In the genomic region with DNA sequence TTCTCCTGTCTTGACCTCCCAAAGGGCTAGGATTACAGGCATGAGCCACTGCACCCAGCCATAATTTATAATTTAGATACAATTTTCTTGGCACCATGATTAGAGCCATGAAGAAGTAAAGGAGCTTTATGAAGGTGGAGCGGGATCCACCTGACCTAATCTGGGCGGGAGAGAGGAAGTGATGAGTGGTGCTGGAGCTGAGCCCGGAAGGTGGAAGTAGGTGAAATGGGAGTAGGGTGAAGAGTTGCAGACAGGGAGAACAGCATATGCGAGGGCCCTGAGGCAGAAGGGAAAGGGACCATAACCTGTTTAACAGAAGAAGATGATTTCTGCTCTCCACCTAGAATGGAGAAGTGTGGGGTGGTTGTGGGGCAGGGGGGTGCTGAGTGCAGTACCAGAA, we compare ENCODE assay signal across 21 cellular contexts. TPM values are rescaled to one million over a fixed set of nuclear protein-coding genes. Genes with fewer than 3 reads are reported as not detected.
A peak's percentile ranks its signal among the peaks of the same experiment; 100 is the strongest.
DNase-seq lines count a peak whose midpoint lies in the region; ATAC-seq, FAIRE-seq and TF ChIP-seq lines count a peak whose summit lies in the region.
"Had no signal": no experiment of that assay in that cellular context is flagged by ENCODE, and none has a peak within 500 bp of the region (broad histone marks: within the 10 kb centered on the region; RNA-seq: fewer than 3 reads in every experiment).

No MANE protein-coding gene starts in this region.

- no peak overlapping the region for H3K4me3 Mint-ChIP-seq in activated naive CD8-positive, alpha-beta T cell treated with anti-CD3 and anti-CD28 coated beads, Interleukin-2, amount 50 U/mL, for 24 hours
- H3K4me3 Mint-ChIP-seq in activated naive CD8-positive, alpha-beta T cell treated with anti-CD3 and anti-CD28 coated beads for 36 hours = no peak overlapping the region
- H3K4me3 Mint-ChIP-seq in type B pancreatic cell = peak overlapping the region; percentile 3
- no peak overlapping the region for H3K4me3 Mint-ChIP-seq in activated CD8-positive, alpha-beta memory T cell treated with anti-CD3 and anti-CD28 coated beads, Interleukin-2, amount 10 ng/mL, durations not matched to agents 7 days and 5 days

- peaks cover 26% of the 10 kb centered on the region for H3K4me1 Mint-ChIP-seq in activated naive CD8-positive, alpha-beta T cell treated with anti-CD3 and anti-CD28 coated beads, Interleukin-2, amount 50 U/mL, for 24 hours
- peaks cover 18% of the 10 kb centered on the region for H3K4me1 Mint-ChIP-seq in activated naive CD8-positive, alpha-beta T cell treated with anti-CD3 and anti-CD28 coated beads for 36 hours
- peaks cover 18% of the 10 kb centered on the region for H3K4me1 Mint-ChIP-seq in type B pancreatic cell (ENCODE audit: unreplicated experiment)
- peaks cover 26% of the 10 kb centered on the region for H3K4me1 Mint-ChIP-seq in activated CD8-positive, alpha-beta memory T cell treated with anti-CD3 and anti-CD28 coated beads, Interleukin-2, amount 10 ng/mL, durations not matched to agents 7 days and 5 days

- CTCF ChIA-PET in activated CD8-positive, alpha-beta memory T cell treated with anti-CD3 and anti-CD28 coated beads, Interleukin-2, amount 10 ng/mL, durations not matched to agents 7 days and 5 days (lab: Charles Lee) = interaction anchor here (0.7 kb wide), 1 partner anchor 90 kb away, joined by 3 read pairs; a partner anchor contains a TSS

- no peak for FAIRE-seq in bronchial epithelial cell (lab: Jason Lieb, UNC)
- FAIRE-seq: GM12891 had no signal

- TF ChIP-seq CTCF in bronchial epithelial cell (IDR thresholded peaks at IDR 0.05; ENCODE audit: insufficient read depth, low read length, severe bottlenecking) (no peak), type B pancreatic cell (conservative IDR thresholded peaks at IDR 0.05) (no peak)

- H3K36me3 ChIP-seq in bronchial epithelial cell (ENCODE audit: control insufficient read depth, insufficient read depth, low read length) = peaks cover 2% of the 10 kb centered on the region

- no peak for DNase-seq in activated naive CD8-positive, alpha-beta T cell treated with anti-CD3 and anti-CD28 coated beads, Interleukin-2, amount 50 U/mL, for 24 hours
- DNase-seq in activated naive CD8-positive, alpha-beta T cell treated with anti-CD3 and anti-CD28 coated beads for 36 hours = no peak
- peak; percentile 15 for DNase-seq in NCI-H226
- peak; percentile 39 for DNase-seq in bronchial epithelial cell (ENCODE audit: low read depth)
- DNase-seq in type B pancreatic cell (ENCODE audit: extremely low spot score, unreplicated experiment) = no peak
- no peak for DNase-seq in activated CD8-positive, alpha-beta memory T cell treated with anti-CD3 and anti-CD28 coated beads, Interleukin-2, amount 10 ng/mL, durations not matched to agents 7 days and 5 days
- DNase-seq in stimulated activated naive CD4-positive, alpha-beta T cell (lab: John Stamatoyannopoulos, UW) = no peak
- DNase-seq: 8988T; DMS 273 treated with DMSO at 0.1 percent for 48 hours; GF-D8; GOT3; MG63; NCI-H1092; NCI-H1694; NCI-H526 treated with DMSO at 0.1 percent for 48 hours; NK-92 treated with Interleukin-12 subunit alpha and Interleukin-12 subunit beta, amount 100 ng/mL, for 24 hours; RPMI8226 had no signal

- no peaks in the 10 kb centered on the region for H3K27me3 ChIP-seq in bronchial epithelial cell (ENCODE audit: control insufficient read depth, insufficient read depth, low read length)
- H3K27me3 ChIP-seq: BLaER1, MG63, SJSA1 had no signal

- H3K9me3 Mint-ChIP-seq in activated naive CD8-positive, alpha-beta T cell treated with anti-CD3 and anti-CD28 coated beads, Interleukin-2, amount 50 U/mL, for 24 hours = no peaks in the 10 kb centered on the region
- no peaks in the 10 kb centered on the region for H3K9me3 Mint-ChIP-seq in activated naive CD8-positive, alpha-beta T cell treated with anti-CD3 and anti-CD28 coated beads for 36 hours
- H3K9me3 Mint-ChIP-seq in type B pancreatic cell = no peaks in the 10 kb centered on the region
- no peaks in the 10 kb centered on the region for H3K9me3 Mint-ChIP-seq in activated CD8-positive, alpha-beta memory T cell treated with anti-CD3 and anti-CD28 coated beads, Interleukin-2, amount 10 ng/mL, durations not matched to agents 7 days and 5 days (ENCODE audit: low read depth)

- ATAC-seq in activated naive CD8-positive, alpha-beta T cell treated with anti-CD3 and anti-CD28 coated beads, Interleukin-2, amount 50 U/mL, for 24 hours = no peak
- no peak for ATAC-seq in activated CD8-positive, alpha-beta memory T cell treated with anti-CD3 and anti-CD28 coated beads, Interleukin-2, amount 10 ng/mL, durations not matched to agents 7 days and 5 days
- ATAC-seq in GM18502 (IDR thresholded peaks at IDR 0.05; ENCODE audit: poor library complexity, unreplicated experiment) = no peak

- H3K4me3 ChIP-seq in bronchial epithelial cell (ENCODE audit: low read depth, low read length) = no peak overlapping the region
- H3K4me3 ChIP-seq: BLaER1, MG63, SJSA1 had no signal

- no peaks in the 10 kb centered on the region for H3K27me3 Mint-ChIP-seq in activated naive CD8-positive, alpha-beta T cell treated with anti-CD3 and anti-CD28 coated beads, Interleukin-2, amount 50 U/mL, for 24 hours
- no peaks in the 10 kb centered on the region for H3K27me3 Mint-ChIP-seq in activated naive CD8-positive, alpha-beta T cell treated with anti-CD3 and anti-CD28 coated beads for 36 hours
- no peaks in the 10 kb centered on the region for H3K27me3 Mint-ChIP-seq in type B pancreatic cell
- H3K27me3 Mint-ChIP-seq in activated CD8-positive, alpha-beta memory T cell treated with anti-CD3 and anti-CD28 coated beads, Interleukin-2, amount 10 ng/mL, durations not matched to agents 7 days and 5 days = no peaks in the 10 kb centered on the region

- H3K27ac Mint-ChIP-seq in activated naive CD8-positive, alpha-beta T cell treated with anti-CD3 and anti-CD28 coated beads, Interleukin-2, amount 50 U/mL, for 24 hours = peak overlapping the region; percentile 25
- no peak overlapping the region for H3K27ac Mint-ChIP-seq in activated naive CD8-positive, alpha-beta T cell treated with anti-CD3 and anti-CD28 coated beads for 36 hours
- H3K27ac Mint-ChIP-seq in type B pancreatic cell = no peak overlapping the region
- no peak overlapping the region for H3K27ac Mint-ChIP-seq in activated CD8-positive, alpha-beta memory T cell treated with anti-CD3 and anti-CD28 coated beads, Interleukin-2, amount 10 ng/mL, durations not matched to agents 7 days and 5 days

- H3K36me3 Mint-ChIP-seq in activated naive CD8-positive, alpha-beta T cell treated with anti-CD3 and anti-CD28 coated beads, Interleukin-2, amount 50 U/mL, for 24 hours (ENCODE audit: low read depth) = peaks cover 16% of the 10 kb centered on the region
- H3K36me3 Mint-ChIP-seq in activated naive CD8-positive, alpha-beta T cell treated with anti-CD3 and anti-CD28 coated beads for 36 hours = peaks cover 2% of the 10 kb centered on the region
- no peaks in the 10 kb centered on the region for H3K36me3 Mint-ChIP-seq in type B pancreatic cell
- peaks cover 8% of the 10 kb centered on the region for H3K36me3 Mint-ChIP-seq in activated CD8-positive, alpha-beta memory T cell treated with anti-CD3 and anti-CD28 coated beads, Interleukin-2, amount 10 ng/mL, durations not matched to agents 7 days and 5 days

RNA-seq across cellular contexts. Expression of a gene that starts 4.2 kb away (rescaled TPM):
- total RNA-seq in activated naive CD8-positive, alpha-beta T cell treated with anti-CD3 and anti-CD28 coated beads for 36 hours = 10 to 100 TPM; 10.5 to 13.3 TPM
- 5.3 and 5.5 TPM in 2 replicates for total RNA-seq in bronchial epithelial cell
- 9.2 and 10.2 TPM in 2 replicates for total RNA-seq in type B pancreatic cell (ENCODE audit: low replicate concordance)
- 10 to 100 TPM; 15.7 to 17.6 TPM for total RNA-seq in activated CD8-positive, alpha-beta memory T cell treated with anti-CD3 and anti-CD28 coated beads, Interleukin-2, amount 10 ng/mL, durations not matched to agents 7 days and 5 days

RNA-seq across cellular contexts. Expression of a gene that starts 4.7 kb away (rescaled TPM):
- 10 to 100 TPM; 19.8 to 22.9 TPM for total RNA-seq in activated naive CD8-positive, alpha-beta T cell treated with anti-CD3 and anti-CD28 coated beads for 36 hours
- total RNA-seq in bronchial epithelial cell (11.4 and 24.5 TPM in 2 replicates), type B pancreatic cell (ENCODE audit: low replicate concordance) (36.7 and 41.3 TPM in 2 replicates)
- total RNA-seq in activated CD8-positive, alpha-beta memory T cell treated with anti-CD3 and anti-CD28 coated beads, Interleukin-2, amount 10 ng/mL, durations not matched to agents 7 days and 5 days = 10 to 100 TPM; 50.3 to 50.6 TPM

RNA-seq across cellular contexts. Expression of a gene that starts 22.0 kb away (rescaled TPM):
- total RNA-seq in activated naive CD8-positive, alpha-beta T cell treated with anti-CD3 and anti-CD28 coated beads for 36 hours = under 1 TPM in 1 of 2 experiments, not detected in 1; 0.24 TPM
- total RNA-seq in bronchial epithelial cell (0.53 and 1.0 TPM in 2 replicates), type B pancreatic cell (ENCODE audit: low replicate concordance) (0.56 and 1.3 TPM in 2 replicates)
- total RNA-seq in activated CD8-positive, alpha-beta memory T cell treated with anti-CD3 and anti-CD28 coated beads, Interleukin-2, amount 10 ng/mL, durations not matched to agents 7 days and 5 days = under 1 TPM; 0.14 to 0.18 TPM
- total RNA-seq: SJSA1 had no signal

Comparison
In these comparisons a context has a peak if more than half of its experiments do, and no peak if none do; other contexts are left out.
1. DNase-seq: peak in NCI-H226 (single experiment) and bronchial epithelial cell (single experiment); none in activated naive CD8-positive, alpha-beta T cell treated with anti-CD3 and anti-CD28 coated beads, Interleukin-2, amount 50 U/mL, for 24 hours (single experiment), activated naive CD8-positive, alpha-beta T cell treated with anti-CD3 and anti-CD28 coated beads for 36 hours (single experiment), type B pancreatic cell (single experiment), activated CD8-positive, alpha-beta memory T cell treated with anti-CD3 and anti-CD28 coated beads, Interleukin-2, amount 10 ng/mL, durations not matched to agents 7 days and 5 days (single experiment) and stimulated activated naive CD4-positive, alpha-beta T cell (0 of 6).